Comparison of ENCODE assay signal across 8 cellular contexts in genomic region chr3:32237670-32238026, GRCh38. TPM values are rescaled to one million over a fixed set of nuclear protein-coding genes. Genes with fewer than 3 reads are reported as not detected.
DNase-seq lines count a peak whose midpoint lies in the region; ATAC-seq, FAIRE-seq and TF ChIP-seq lines count a peak whose summit lies in the region.
"Had no signal": no experiment of that assay in that cellular context is flagged by ENCODE, and none has a peak within 500 bp of the region (broad histone marks: within the 10 kb centered on the region; RNA-seq: fewer than 3 reads in every experiment).

No MANE protein-coding gene starts in this region.

- H3K9ac ChIP-seq in IMR-90 (ENCODE audit: low read depth, low read length) (no peak overlapping the region), keratinocyte (ENCODE audit: control insufficient read depth, extremely low read depth, insufficient read depth, low read length) (no peak overlapping the region)

- H3K36me3 ChIP-seq in IMR-90 (ENCODE audit: control insufficient read depth, insufficient read depth, low read length) (no peaks in the 10 kb centered on the region), keratinocyte (ENCODE audit: control insufficient read depth in 2 of 2, extremely low read depth in 1 of 2, insufficient read depth in 2 of 2, low read length in 2 of 2) (no peaks in the 10 kb centered on the region), spleen (no peaks in the 10 kb centered on the region)

- peaks cover 45% of the 10 kb centered on the region for H3K27me3 ChIP-seq in IMR-90 (ENCODE audit: control insufficient read depth, insufficient read depth, low read length)
- peaks cover 19% of the 10 kb centered on the region for H3K27me3 ChIP-seq in keratinocyte (ENCODE audit: control insufficient read depth, extremely low read depth, insufficient read depth, low read length)
- H3K27me3 ChIP-seq in spleen (replicated peaks in 1 of 7) = peaks cover 0 to 51% (median 25%) of the 10 kb centered on the region in 7 donors

- no peak overlapping the region for H3K56ac ChIP-seq in IMR-90 (ENCODE audit: extremely low read depth, insufficient read depth, low read length)

- no peak overlapping the region for H4K8ac ChIP-seq in IMR-90 (ENCODE audit: low read depth in 2 of 2, low read length in 2 of 2)

- no peak overlapping the region for H3K18ac ChIP-seq in IMR-90 (ENCODE audit: low read depth, low read length)

- H2BK20ac ChIP-seq in IMR-90 (ENCODE audit: low read depth, low read length) = no peak overlapping the region

- H3K9me1 ChIP-seq in IMR-90 (ENCODE audit: insufficient read depth, low read length) (no peaks in the 10 kb centered on the region), keratinocyte (ENCODE audit: control insufficient read depth, extremely low read depth, insufficient read depth, low read length) (no peaks in the 10 kb centered on the region)

- no peak for TF ChIP-seq RAD21 in IMR-90 (IDR thresholded peaks at IDR 0.05; ENCODE audit: low read length)

- POLR2A ChIA-PET in IMR-90 (lab: Charles Lee; ENCODE audit: unreplicated experiment) = no interaction called here

- H3K14ac ChIP-seq in IMR-90 (replicated peaks; ENCODE audit: low read depth, low read length) = no peak overlapping the region

- in situ Hi-C loops in IMR-90 (cut with MboI; ENCODE audit: low sequenced_read_pairs) = no loop called here

- no peak overlapping the region for H3K23ac ChIP-seq in IMR-90 (ENCODE audit: low read depth, low read length)

- H2BK15ac ChIP-seq in IMR-90 (ENCODE audit: low read depth, low read length) = no peak overlapping the region

- H3K4me1 ChIP-seq in IMR-90 (ENCODE audit: control insufficient read depth, insufficient read depth, low read length) = no peaks in the 10 kb centered on the region
- peaks cover 9% of the 10 kb centered on the region for H3K4me1 ChIP-seq in keratinocyte (ENCODE audit: control insufficient read depth, extremely low read depth, insufficient read depth, low read length)
- H3K4me1 ChIP-seq in spleen = peaks cover 10 to 31% (median 18%) of the 10 kb centered on the region in 6 donors

- BruUV-seq in IMR-90 (replicated peaks; lab: Mats Ljungman, UMichigan) = no TSS peak

- H3K9me3 ChIP-seq in IMR-90 (ENCODE audit: control insufficient read depth, insufficient read depth, low read length) (peaks cover 4% of the 10 kb centered on the region; the same call in 1 of the 2 replicates), keratinocyte (ENCODE audit: control insufficient read depth, low read depth, low read length) (no peaks in the 10 kb centered on the region), spleen (peaks cover 0 to 8% (median 1%) of the 10 kb centered on the region in 8 donors)

- H4K5ac ChIP-seq in IMR-90 (ENCODE audit: low read depth, low read length) = no peak overlapping the region

- dilution Hi-C loops in IMR-90 (cut with HindIII; ENCODE audit: low sequenced_read_pairs, unreplicated experiment) (no loop called here), keratinocyte (cut with MboI; ENCODE audit: extremely low pct_ligation_motif_present, low sequenced_read_pairs) (no loop called here)

- no peak overlapping the region for H2BK5ac ChIP-seq in IMR-90 (ENCODE audit: low read depth, low read length, poor library complexity, severe bottlenecking)

- H3K27ac Mint-ChIP-seq in activated naive CD8-positive, alpha-beta T cell treated with anti-CD3 and anti-CD28 coated beads, Interleukin-2, amount 50 U/mL, for 24 hours = no peak overlapping the region

- ATAC-seq in IMR-90 (ENCODE audit: low read depth) = no peak
- ATAC-seq in activated naive CD8-positive, alpha-beta T cell treated with anti-CD3 and anti-CD28 coated beads, Interleukin-2, amount 50 U/mL, for 24 hours = no peak

- no peak overlapping the region for H2BK120ac ChIP-seq in IMR-90 (ENCODE audit: low read depth, low read length)

- no peaks in the 10 kb centered on the region for H4K20me1 ChIP-seq in IMR-90 (ENCODE audit: insufficient read depth, low read length)
- H4K20me1 ChIP-seq in keratinocyte (ENCODE audit: control insufficient read depth, extremely low read depth, insufficient read depth, low read length) = no peaks in the 10 kb centered on the region

- H3K4ac ChIP-seq in IMR-90 (ENCODE audit: low read depth, low read length) = no peak overlapping the region

- H3K4me3 ChIP-seq in IMR-90 (ENCODE audit: insufficient read depth, low read depth, low read length) (no peak overlapping the region), keratinocyte (ENCODE audit: control insufficient read depth in 2 of 3, extremely low read depth in 1 of 3, insufficient read depth in 2 of 3, low read depth in 1 of 3, low read length in 3 of 3) (peak overlapping the region; percentile 53 to 72 (median 68)), spleen (peak overlapping the region in 7 of 8 donors; percentile 61 to 87 (median 63))

- H3K27ac ChIP-seq in IMR-90 (ENCODE audit: insufficient read depth, low read length) (no peak overlapping the region), keratinocyte (ENCODE audit: control insufficient read depth, insufficient read depth, low read length) (no peak overlapping the region), spleen (no peak overlapping the region)

- H3K79me1 ChIP-seq in IMR-90 (ENCODE audit: low read depth in 1 of 2, low read length in 2 of 2) = no peaks in the 10 kb centered on the region

- intact Hi-C loops in IMR-90 (cut with micrococcal nuclease) (no loop called here), spleen (cut with DNase I; ENCODE audit: low total_unique reads) (no loop called here)

- peaks cover 5% of the 10 kb centered on the region for H3K36me3 Mint-ChIP-seq in activated naive CD8-positive, alpha-beta T cell treated with anti-CD3 and anti-CD28 coated beads, Interleukin-2, amount 50 U/mL, for 24 hours (ENCODE audit: low read depth)

- CTCF ChIA-PET in IMR-90 (lab: Yijun Ruan, JAX) = no interaction called here

- DNase-seq in IMR-90 = no peak
- DNase-seq in activated naive CD8-positive, alpha-beta T cell treated with anti-CD3 and anti-CD28 coated beads, Interleukin-2, amount 50 U/mL, for 24 hours = no peak
- no peak for DNase-seq in keratinocyte (ENCODE audit: low read depth, low spot score)
- no peak for DNase-seq in spleen
- no peak for DNase-seq in effector CD4-positive, alpha-beta T cell
- DNase-seq in SHP77 treated with DMSO at 0.1 percent for 48 hours (lab: John Stamatoyannopoulos, UW) = no peak
- DNase-seq in medulla oblongata (ENCODE audit: extremely low spot score) = no peak

- TF ChIP-seq POLR2A in IMR-90 (IDR thresholded peaks at IDR 0.05; ENCODE audit: low read depth, low read length) (no peak), spleen (IDR thresholded peaks at IDR 0.05) (no peak)

- no peak overlapping the region for H2AK9ac ChIP-seq in IMR-90 (replicated peaks; ENCODE audit: low read depth, low read length, poor library complexity)

- no peak overlapping the region for H2AK5ac ChIP-seq in IMR-90 (ENCODE audit: low read depth, low read length)

- 31% methylated on average over 6 of the region's 13 CpGs; no CpG with 5 or more reads in 1 of the 2 experiments for WGBS in IMR-90 (ENCODE audit: extremely low coverage in 2 of 2, insufficient read length in 1 of 2), 2 experiments
- WGBS in spleen, 5 donors = 18 to 28% (median 25%) methylated on average over 13 of the region's 13 CpGs

- peak overlapping the region; percentile 51 for H3K4me3 Mint-ChIP-seq in activated naive CD8-positive, alpha-beta T cell treated with anti-CD3 and anti-CD28 coated beads, Interleukin-2, amount 50 U/mL, for 24 hours

- FAIRE-seq in keratinocyte (lab: Jason Lieb, UNC) = no peak
- FAIRE-seq: GM18507 had no signal

- H3K9me3 Mint-ChIP-seq in activated naive CD8-positive, alpha-beta T cell treated with anti-CD3 and anti-CD28 coated beads, Interleukin-2, amount 50 U/mL, for 24 hours = peaks cover 13% of the 10 kb centered on the region

- H3K27me3 Mint-ChIP-seq in activated naive CD8-positive, alpha-beta T cell treated with anti-CD3 and anti-CD28 coated beads, Interleukin-2, amount 50 U/mL, for 24 hours = peaks cover 10% of the 10 kb centered on the region

- no peaks in the 10 kb centered on the region for H3K79me2 ChIP-seq in keratinocyte (ENCODE audit: control insufficient read depth, insufficient read depth, low read length)

- peaks cover 15% of the 10 kb centered on the region for H3K4me1 Mint-ChIP-seq in activated naive CD8-positive, alpha-beta T cell treated with anti-CD3 and anti-CD28 coated beads, Interleukin-2, amount 50 U/mL, for 24 hours

- TF ChIP-seq CTCF in IMR-90 (conservative IDR thresholded peaks at IDR 0.05; ENCODE audit: low read depth, low read length) = no peak
- no peak for TF ChIP-seq CTCF in keratinocyte (optimal IDR thresholded peaks at IDR 0.05 in 1 of 3, IDR thresholded peaks at IDR 0.05 in 1 of 3, conservative IDR thresholded peaks at IDR 0.05 in 1 of 3; ENCODE audit: extremely low read depth in 1 of 3, insufficient read depth in 2 of 3, low read length in 3 of 3)
- no peak for TF ChIP-seq CTCF in spleen (IDR thresholded peaks at IDR 0.05 in 8 of 11, conservative IDR thresholded peaks at IDR 0.05 in 3 of 11)

- H4K91ac ChIP-seq in IMR-90 (ENCODE audit: insufficient read depth, low read depth, low read length) = no peak overlapping the region

- H2AFZ ChIP-seq in IMR-90 (replicated peaks; ENCODE audit: low read length, poor library complexity) = peak overlapping the region; percentile 81
- H2AFZ ChIP-seq in keratinocyte (ENCODE audit: control insufficient read depth, low read length) = no peak overlapping the region

- H3K4me2 ChIP-seq in IMR-90 (ENCODE audit: low read depth, low read length) = no peak overlapping the region; the same call in 1 of the 2 replicates
- peak overlapping the region; percentile 73 for H3K4me2 ChIP-seq in keratinocyte (ENCODE audit: control insufficient read depth, extremely low read depth, insufficient read depth, low read depth, low read length)

TF ChIP-seq in IMR-90, 13 proteins besides CTCF, POLR2A, EP300 and RAD21 (continues in another document):
- TF ChIP-seq RFX5 (IDR thresholded peaks at IDR 0.05; ENCODE audit: low read depth, low read length) (no peak), MAFK (IDR thresholded peaks at IDR 0.05; ENCODE audit: low read depth, low read length) (no peak), FOS (IDR thresholded peaks at IDR 0.05; ENCODE audit: low read depth, low read length) (no peak), NFE2L2 (IDR thresholded peaks at IDR 0.05; ENCODE audit: low read depth, low read length) (no peak)

RNA-seq across cellular contexts. Expression of gene CMTM8, which starts 0.8 kb away (rescaled TPM):
- not detected in 2 replicates for total RNA-seq in IMR-90 (2012; rRNA removed)
- 0.15 and 0.20 TPM in 2 replicates for polyA plus RNA-seq in IMR-90 (2012; rRNA removed)
- 0.23 TPM in 1 of 2 replicates, not detected in the other for polyA plus RNA-seq in IMR-90 (2012; cell fraction: cytosol; rRNA removed)
- 0.10 TPM in 1 of 2 replicates, not detected in the other for polyA plus RNA-seq in IMR-90 (2012; cell fraction: nucleus; rRNA removed; ENCODE audit: low replicate concordance)
- polyA plus RNA-seq in keratinocyte = 1.1 to 1.9 TPM (median 1.6 TPM) in 3 replicates
- 2.8 TPM for polyA plus RNA-seq in keratinocyte (2011; ENCODE audit: low read depth)
- polyA plus RNA-seq in keratinocyte (2011; cell fraction: cytosol; rRNA removed) = 2.1 TPM in 2 replicates
- 2.5 and 3.7 TPM in 2 replicates for polyA plus RNA-seq in keratinocyte (2011; cell fraction: nucleus; rRNA removed)
- polyA plus RNA-seq in keratinocyte (2012; ENCODE audit: low replicate concordance) = 1.7 and 6.2 TPM in 2 replicates
- 2.2 to 4.5 TPM (median 2.3 TPM) in 3 replicates for polyA minus RNA-seq in keratinocyte
- polyA minus RNA-seq in keratinocyte (2011; cell fraction: cytosol; rRNA and poly(A)+ RNA removed) = 1.7 TPM
- 0.42 and 2.1 TPM in 2 replicates for polyA minus RNA-seq in keratinocyte (2011; cell fraction: nucleus; rRNA and poly(A)+ RNA removed)
- 1 to 10 TPM; 1.0 to 3.5 (median 2.2) TPM for total RNA-seq in spleen
- polyA plus RNA-seq in spleen = 1 to 10 TPM in 2 of 3 donors, under 1 TPM in 1; 0.61 to 1.5 (median 1.4) TPM
